ENCODE assay signal across 1 cellular context in genomic region chr4:123587983-123588494, GRCh38.
TF ChIP-seq lines count a peak whose summit lies in the region.

No MANE protein-coding gene starts in this region.

TF ChIP-seq in GM12878, 131 proteins besides CTCF, POLR2A, EP300 and RAD21 (continued from another document):
- TF ChIP-seq ZBTB4 (CRISPR knock-in tag; IDR thresholded peaks at IDR 0.05) (no peak), CHD1 (IDR thresholded peaks at IDR 0.05; ENCODE audit: low read depth, low read length) (no peak), RUNX3 (IDR thresholded peaks at IDR 0.05; ENCODE audit: low read length) (no peak)
